ENCODE assay signal across 8 cellular contexts in genomic region chr2:113891265-113891959, GRCh38. TPM values are rescaled to one million over a fixed set of nuclear protein-coding genes. Genes with fewer than 3 reads are reported as not detected.
DNase-seq lines count a peak whose midpoint lies in the region; ATAC-seq and TF ChIP-seq lines count a peak whose summit lies in the region.

No MANE protein-coding gene starts in this region.

- H3K27ac ChIP-seq in heart left ventricle (peak overlapping the region; percentile 93 to 99 (median 98)), body of pancreas (peak overlapping the region; percentile 95 to 98 (median 98)), urinary bladder (ENCODE audit: low read depth) (peak overlapping the region; percentile 62)

- no peak for DNase-seq in heart left ventricle
- DNase-seq in left cardiac atrium = no peak
- no peak for DNase-seq in body of pancreas
- peak; percentile 37 to 48 for DNase-seq in lung microvascular endothelial cell (ENCODE audit: low read depth in 2 of 2)
- DNase-seq in dedifferentiated amniotic fluid mesenchymal stem cell (ENCODE audit: extremely low spot score) = no peak
- DNase-seq in mesenteric fat pad (ENCODE audit: low spot score) = no peak
- no peak for DNase-seq in activated CD4-positive, alpha-beta T cell treated with anti-CD3 and anti-CD28 coated beads for 4 hours

- H3K4me3 ChIP-seq in heart left ventricle (peak overlapping the region; percentile 73 to 99 (median 94)), body of pancreas (peak overlapping the region; percentile 88 to 99), urinary bladder (ENCODE audit: low read depth, low read length) (peak overlapping the region; percentile 99)

- H3K4me1 ChIP-seq in heart left ventricle (peaks cover 0 to 78% (median 69%) of the 10 kb centered on the region in 12 donors), body of pancreas (peaks cover 60% of the 10 kb centered on the region), urinary bladder (ENCODE audit: insufficient read depth) (peaks cover 4% of the 10 kb centered on the region)

- TF ChIP-seq CTCF in heart left ventricle (IDR thresholded peaks at IDR 0.05) (no peak), body of pancreas (IDR thresholded peaks at IDR 0.05) (no peak)

- intact Hi-C loops in heart left ventricle (cut with DNase I) = loop anchor here in 5 of 10 donors (5.0 to 10.0 kb wide), 4 partner anchors 51 to 134 kb away; partner anchors contain the start of gene SLC35F5 (in 2 of the 5)
- intact Hi-C loops in left cardiac atrium (cut with DNase I) = no loop called here
- intact Hi-C loops in body of pancreas (cut with DNase I) = no loop called here

- peaks cover 0 to 12% (median 0%) of the 10 kb centered on the region in 9 donors for H3K36me3 ChIP-seq in heart left ventricle
- H3K36me3 ChIP-seq in body of pancreas (replicated peaks in 1 of 2; ENCODE audit: insufficient read depth in 1 of 2, low read depth in 2 of 2) = no peaks in the 10 kb centered on the region
- no peaks in the 10 kb centered on the region for H3K36me3 ChIP-seq in urinary bladder (ENCODE audit: insufficient read depth)

- TF ChIP-seq POLR2A in heart left ventricle (IDR thresholded peaks at IDR 0.05) (no peak), body of pancreas (IDR thresholded peaks at IDR 0.05) (no peak)

- WGBS in heart left ventricle, 4 donors = 1 to 2% (median 2%) methylated on average over 5 of the region's 5 CpGs
- 1 to 4% methylated on average over 5 of the region's 5 CpGs for WGBS in body of pancreas, 2 donors
- WGBS in urinary bladder = 2% methylated on average over 5 of the region's 5 CpGs

- H3K9me3 ChIP-seq in heart left ventricle = no peaks in the 10 kb centered on the region
- H3K9me3 ChIP-seq in body of pancreas = no peaks in the 10 kb centered on the region

- H3K27me3 ChIP-seq in heart left ventricle (no peaks in the 10 kb centered on the region), body of pancreas (no peaks in the 10 kb centered on the region)

- ATAC-seq in heart left ventricle = no peak
- ATAC-seq in left cardiac atrium = no peak
- ATAC-seq in body of pancreas = no peak

RNA-seq across cellular contexts. Expression of gene ACTR3, which starts 1.5 kb away (rescaled TPM):
- total RNA-seq in heart left ventricle (100 to 1,000 TPM in 6 of 9 donors, 10 to 100 TPM in 3; 53.3 to 238 (median 132) TPM), left cardiac atrium (100 to 1,000 TPM; 132 to 184 TPM), body of pancreas (10 to 100 TPM; 35.9 to 43.8 TPM), lung microvascular endothelial cell (60.5 and 63.6 TPM in 2 replicates), urinary bladder (151 TPM), mesenteric fat pad (181 TPM)
- polyA plus RNA-seq in heart left ventricle (100 to 1,000 TPM in 1 of 2 donors, 10 to 100 TPM in 1; 15.3 to 115 TPM), urinary bladder (130 TPM)

Comparison
In these comparisons a context has a peak if more than half of its experiments do, and no peak if none do; other contexts are left out.
1. DNase-seq: peak in lung microvascular endothelial cell (2 of 2); none in heart left ventricle (0 of 5), left cardiac atrium (single experiment), body of pancreas (0 of 4), dedifferentiated amniotic fluid mesenchymal stem cell (single experiment), mesenteric fat pad (single experiment) and activated CD4-positive, alpha-beta T cell treated with anti-CD3 and anti-CD28 coated beads for 4 hours (0 of 2).
2. Peak in every context shown above with its lines, with median percentiles within 50 percentile points of each other: H3K27ac ChIP-seq and H3K4me3 ChIP-seq.